In genomic region chr15:89898628-89899302, GRCh38 we compare ENCODE assay signal across 8 cellular contexts. TPM values are rescaled to one million over a fixed set of nuclear protein-coding genes. Genes with fewer than 3 reads are reported as not detected.
DNase-seq lines count a peak whose midpoint lies in the region; ATAC-seq, FAIRE-seq and TF ChIP-seq lines count a peak whose summit lies in the region.

No MANE protein-coding gene starts in this region.

- H3K9me3 ChIP-seq in keratinocyte (ENCODE audit: control insufficient read depth, low read depth, low read length) (no peaks in the 10 kb centered on the region), testis (no peaks in the 10 kb centered on the region)

- H3K9me1 ChIP-seq in keratinocyte (ENCODE audit: control insufficient read depth, extremely low read depth, insufficient read depth, low read length): no peaks in the 10 kb centered on the region

- no peaks in the 10 kb centered on the region for H3K36me3 Mint-ChIP-seq in activated naive CD8-positive, alpha-beta T cell treated with anti-CD3 and anti-CD28 coated beads for 36 hours

- H3K36me3 ChIP-seq in keratinocyte (ENCODE audit: control insufficient read depth in 2 of 2, extremely low read depth in 1 of 2, insufficient read depth in 2 of 2, low read length in 2 of 2) (peaks cover 3 to 6% of the 10 kb centered on the region in 2 experiments), testis (ENCODE audit: low read depth, missing control alignments) (no peaks in the 10 kb centered on the region)

- no peak for TF ChIP-seq POLR2A in testis (IDR thresholded peaks at IDR 0.05)

- intact Hi-C loops in testis (cut with DNase I; ENCODE audit: low total_unique reads): no loop called here

- no peaks in the 10 kb centered on the region for H3K27me3 Mint-ChIP-seq in activated naive CD8-positive, alpha-beta T cell treated with anti-CD3 and anti-CD28 coated beads for 36 hours

- FAIRE-seq in RCC 7860 (lab: Jason Lieb, UNC) (no peak), keratinocyte (lab: Jason Lieb, UNC) (no peak)

- no peak overlapping the region for H3K27ac Mint-ChIP-seq in activated naive CD8-positive, alpha-beta T cell treated with anti-CD3 and anti-CD28 coated beads for 36 hours

- TF ChIP-seq CTCF in GM12873 (IDR thresholded peaks at IDR 0.05; ENCODE audit: insufficient read depth, low read depth, low read length, missing control alignments) (peak; percentile 87), keratinocyte (optimal IDR thresholded peaks at IDR 0.05 in 1 of 3, IDR thresholded peaks at IDR 0.05 in 1 of 3, conservative IDR thresholded peaks at IDR 0.05 in 1 of 3; ENCODE audit: extremely low read depth in 1 of 3, insufficient read depth in 2 of 3, low read length in 3 of 3) (peak; percentile 76 to 96 (median 93)), testis (IDR thresholded peaks at IDR 0.05) (peak in 1 of 3 experiments; percentile 27)

- no peak overlapping the region for H3K4me2 ChIP-seq in keratinocyte (ENCODE audit: control insufficient read depth, extremely low read depth, insufficient read depth, low read depth, low read length)

- H3K4me1 ChIP-seq in keratinocyte (ENCODE audit: control insufficient read depth, extremely low read depth, insufficient read depth, low read length) (no peaks in the 10 kb centered on the region), testis (no peaks in the 10 kb centered on the region)

- no peaks in the 10 kb centered on the region for H3K79me2 ChIP-seq in keratinocyte (ENCODE audit: control insufficient read depth, insufficient read depth, low read length)

- H2AFZ ChIP-seq in keratinocyte (ENCODE audit: control insufficient read depth, low read length): no peak overlapping the region

- no peak overlapping the region for H3K4me3 ChIP-seq in keratinocyte (ENCODE audit: control insufficient read depth in 2 of 3, extremely low read depth in 1 of 3, insufficient read depth in 2 of 3, low read depth in 1 of 3, low read length in 3 of 3)
- H3K4me3 ChIP-seq in testis: no peak overlapping the region

- H3K9ac ChIP-seq in keratinocyte (ENCODE audit: control insufficient read depth, extremely low read depth, insufficient read depth, low read length): no peak overlapping the region

- H3K27ac ChIP-seq in keratinocyte (ENCODE audit: control insufficient read depth, insufficient read depth, low read length) (no peak overlapping the region), testis (no peak overlapping the region)

- WGBS in testis, 2 donors: 82 to 83% methylated on average over 7 of the region's 7 CpGs

- dilution Hi-C loops in keratinocyte (cut with MboI; ENCODE audit: extremely low pct_ligation_motif_present, low sequenced_read_pairs): no loop called here

- H3K27me3 ChIP-seq in keratinocyte (ENCODE audit: control insufficient read depth, extremely low read depth, insufficient read depth, low read length): no peaks in the 10 kb centered on the region
- no peaks in the 10 kb centered on the region for H3K27me3 ChIP-seq in testis

- ATAC-seq in HG03196 (IDR thresholded peaks at IDR 0.05; ENCODE audit: unreplicated experiment) (peak; percentile 47), GM19324 (IDR thresholded peaks at IDR 0.05; ENCODE audit: low FRiP score, unreplicated experiment) (no peak)

- H4K20me1 ChIP-seq in keratinocyte (ENCODE audit: control insufficient read depth, extremely low read depth, insufficient read depth, low read length): no peaks in the 10 kb centered on the region

- peaks cover 10% of the 10 kb centered on the region for H3K4me1 Mint-ChIP-seq in activated naive CD8-positive, alpha-beta T cell treated with anti-CD3 and anti-CD28 coated beads for 36 hours

- H3K9me3 Mint-ChIP-seq in activated naive CD8-positive, alpha-beta T cell treated with anti-CD3 and anti-CD28 coated beads for 36 hours: no peaks in the 10 kb centered on the region

- DNase-seq in Ammon's horn (ENCODE audit: low spot score) (peak; percentile 42), RCC 7860 (ENCODE audit: low spot score) (peak; percentile 38), keratinocyte (ENCODE audit: low read depth, low spot score) (peak; percentile 32), testis (peak; percentile 28)
- peak; percentile 33 for DNase-seq in activated naive CD8-positive, alpha-beta T cell treated with anti-CD3 and anti-CD28 coated beads for 36 hours

- H3K4me3 Mint-ChIP-seq in activated naive CD8-positive, alpha-beta T cell treated with anti-CD3 and anti-CD28 coated beads for 36 hours: no peak overlapping the region

RNA-seq across cellular contexts. Expression of gene AP3S2, which starts 5.0 kb away (rescaled TPM):
- 10 to 100 TPM; 16.2 to 20.8 TPM for total RNA-seq in activated naive CD8-positive, alpha-beta T cell treated with anti-CD3 and anti-CD28 coated beads for 36 hours
- 22.9 to 39.2 TPM (median 34.6 TPM) in 3 replicates for polyA plus RNA-seq in keratinocyte
- polyA plus RNA-seq in keratinocyte (2011; ENCODE audit: low read depth): 27.6 TPM
- 23.1 and 30.5 TPM in 2 replicates for polyA plus RNA-seq in keratinocyte (2011; cell fraction: cytosol; rRNA removed)
- 18.4 and 19.9 TPM in 2 replicates for polyA plus RNA-seq in keratinocyte (2011; cell fraction: nucleus; rRNA removed)
- 22.9 and 30.3 TPM in 2 replicates for polyA plus RNA-seq in keratinocyte (2012; ENCODE audit: low replicate concordance)
- polyA minus RNA-seq in keratinocyte: 15.8 to 64.5 TPM (median 41.5 TPM) in 3 replicates
- 22.1 TPM for polyA minus RNA-seq in keratinocyte (2011; cell fraction: cytosol; rRNA and poly(A)+ RNA removed)
- 21.5 and 39.3 TPM in 2 replicates for polyA minus RNA-seq in keratinocyte (2011; cell fraction: nucleus; rRNA and poly(A)+ RNA removed)
- total RNA-seq in testis: 10 to 100 TPM; 45.8 to 53.0 TPM
- polyA plus RNA-seq in testis (ENCODE audit: insufficient read depth, low read depth, low replicate concordance): 31.9 TPM

RNA-seq across cellular contexts. Expression of gene ARPIN, which starts 14.0 kb away (rescaled TPM):
- not detected for total RNA-seq in activated naive CD8-positive, alpha-beta T cell treated with anti-CD3 and anti-CD28 coated beads for 36 hours
- 6.2 to 10.1 TPM (median 9.0 TPM) in 3 replicates for polyA plus RNA-seq in keratinocyte
- polyA plus RNA-seq in keratinocyte (2011; ENCODE audit: low read depth): 3.0 TPM
- 7.0 and 7.5 TPM in 2 replicates for polyA plus RNA-seq in keratinocyte (2011; cell fraction: cytosol; rRNA removed)
- polyA plus RNA-seq in keratinocyte (2011; cell fraction: nucleus; rRNA removed): 10.5 and 11.4 TPM in 2 replicates
- 5.7 and 8.9 TPM in 2 replicates for polyA plus RNA-seq in keratinocyte (2012; ENCODE audit: low replicate concordance)
- 6.6 to 7.8 TPM (median 7.3 TPM) in 3 replicates for polyA minus RNA-seq in keratinocyte
- 3.8 TPM for polyA minus RNA-seq in keratinocyte (2011; cell fraction: cytosol; rRNA and poly(A)+ RNA removed)
- polyA minus RNA-seq in keratinocyte (2011; cell fraction: nucleus; rRNA and poly(A)+ RNA removed): 2.6 and 4.0 TPM in 2 replicates
- 10 to 100 TPM in 1 of 2 donors, 1 to 10 TPM in 1; 6.6 to 14.3 TPM for total RNA-seq in testis
- polyA plus RNA-seq in testis (ENCODE audit: insufficient read depth, low read depth, low replicate concordance): 15.9 TPM

Comparison
In these comparisons a context has a peak if more than half of its experiments do, and no peak if none do; other contexts are left out.
1. RNA of gene ARPIN, which starts 14.0 kb away (total RNA-seq): 6.6 to 14.3 TPM in testis; not detected in activated naive CD8-positive, alpha-beta T cell treated with anti-CD3 and anti-CD28 coated beads for 36 hours; every median in the first group is over 4 times any median in the second.
2. Peak in every context shown above with its lines, with median percentiles within 50 percentile points of each other: DNase-seq.